Comparison of ENCODE assay signal across 8 cellular contexts in the genomic region with DNA sequence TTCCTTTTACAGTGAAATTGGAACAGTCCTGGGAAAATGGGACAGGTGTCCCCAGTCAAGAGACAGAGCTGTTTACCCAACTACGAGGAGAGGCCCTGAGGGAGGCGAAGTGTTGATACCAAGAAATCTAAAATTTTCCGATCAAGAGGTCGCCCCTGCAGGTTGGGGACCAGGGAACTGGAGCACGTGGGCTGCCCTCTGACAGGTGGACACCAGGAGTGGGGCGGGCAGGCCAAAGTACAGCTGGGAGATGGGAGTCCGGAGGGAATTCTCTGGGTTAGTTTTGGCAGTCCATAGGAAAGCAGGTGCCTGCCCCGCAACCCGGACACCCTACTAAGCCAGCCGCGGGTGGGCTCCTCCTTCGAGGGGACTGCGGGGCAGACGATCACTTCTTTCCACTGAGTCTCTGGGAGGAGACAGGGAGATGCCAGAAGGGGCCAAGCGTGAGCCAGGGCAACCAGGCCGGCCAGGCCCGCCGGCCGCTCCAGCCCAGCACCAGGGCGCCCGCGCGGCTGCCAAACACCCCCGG. TPM values are rescaled to one million over a fixed set of nuclear protein-coding genes. Genes with fewer than 3 reads are reported as not detected.
DNase-seq lines count a peak whose midpoint lies in the region; ATAC-seq and TF ChIP-seq lines count a peak whose summit lies in the region.

No MANE protein-coding gene starts in this region.

- no peak for TF ChIP-seq POLR2A in lower leg skin (IDR thresholded peaks at IDR 0.05)
- no peak for TF ChIP-seq POLR2A in tibial nerve (IDR thresholded peaks at IDR 0.05)

- no peak for TF ChIP-seq CTCF in ascending aorta (IDR thresholded peaks at IDR 0.05)
- no peak for TF ChIP-seq CTCF in lower leg skin (IDR thresholded peaks at IDR 0.05)
- no peak for TF ChIP-seq CTCF in tibial nerve (IDR thresholded peaks at IDR 0.05)

- H3K27me3 Mint-ChIP-seq in activated CD4-positive, alpha-beta T cell treated with anti-CD3 and anti-CD28 coated beads, Interleukin-2, amount 10 ng/mL, durations not matched to agents 7 days and 5 days = peaks cover 34% of the 10 kb centered on the region

- H3K27ac ChIP-seq in ascending aorta = peak overlapping the region; percentile 94 to 95
- peak overlapping the region; percentile 78 to 93 (median 89) for H3K27ac ChIP-seq in tibial nerve

- WGBS in lower leg skin, 2 donors = 28 to 60% methylated on average over 8 to 19 of the region's 24 CpGs
- 26 to 50% methylated on average over 13 to 22 of the region's 24 CpGs for WGBS in tibial nerve, 2 donors

- H3K4me3 ChIP-seq in ascending aorta (peak overlapping the region; percentile 88 to 100), lower leg skin (ENCODE audit: low read depth, poor library complexity, severe bottlenecking) (peak overlapping the region; percentile 87), tibial nerve (peak overlapping the region; percentile 58 to 91 (median 88))

- H3K4me3 Mint-ChIP-seq in activated CD4-positive, alpha-beta T cell treated with anti-CD3 and anti-CD28 coated beads, Interleukin-2, amount 10 ng/mL, durations not matched to agents 7 days and 5 days = peak overlapping the region; percentile 71

- peaks cover 0 to 12% of the 10 kb centered on the region in 2 donors for H3K4me1 ChIP-seq in ascending aorta
- peaks cover 0 to 33% (median 12%) of the 10 kb centered on the region in 4 donors for H3K4me1 ChIP-seq in tibial nerve

- intact Hi-C loops in ascending aorta (cut with DNase I) (loop anchor here (2.0 to 5.0 kb wide), 4 partner anchors 81 to 364 kb away; a partner anchor contains a TSS), lower leg skin (cut with DNase I; ENCODE audit: low total_unique reads) (no loop called here)

- H3K27ac Mint-ChIP-seq in activated CD4-positive, alpha-beta T cell treated with anti-CD3 and anti-CD28 coated beads, Interleukin-2, amount 10 ng/mL, durations not matched to agents 7 days and 5 days = peak overlapping the region; percentile 89

- H3K9me3 ChIP-seq in ascending aorta = no peaks in the 10 kb centered on the region
- H3K9me3 ChIP-seq in tibial nerve = peaks cover 0 to 3% (median 0%) of the 10 kb centered on the region in 4 donors

- no peak for TF ChIP-seq EP300 in tibial nerve (IDR thresholded peaks at IDR 0.05)

- peaks cover 2% of the 10 kb centered on the region for H3K9me3 Mint-ChIP-seq in activated CD4-positive, alpha-beta T cell treated with anti-CD3 and anti-CD28 coated beads, Interleukin-2, amount 10 ng/mL, durations not matched to agents 7 days and 5 days

- POLR2A ChIA-PET in activated CD4-positive, alpha-beta T cell treated with anti-CD3 and anti-CD28 coated beads, Interleukin-2, amount 10 ng/mL, durations not matched to agents 7 days and 5 days (lab: Charles Lee) = no interaction called here

- CTCF ChIA-PET in activated CD4-positive, alpha-beta T cell treated with anti-CD3 and anti-CD28 coated beads, Interleukin-2, amount 10 ng/mL, durations not matched to agents 7 days and 5 days (lab: Charles Lee) = interaction anchor here (0.8 to 1.4 kb wide), 5 partner anchors 11 to 297 kb away, joined by 3 to 4 read pairs (median 3); no protein-coding TSS in a partner anchor

- H3K36me3 ChIP-seq in ascending aorta (no peaks in the 10 kb centered on the region), tibial nerve (no peaks in the 10 kb centered on the region)

- H3K27me3 ChIP-seq in ascending aorta (no peaks in the 10 kb centered on the region), tibial nerve (no peaks in the 10 kb centered on the region)

- no peaks in the 10 kb centered on the region for H3K36me3 Mint-ChIP-seq in activated CD4-positive, alpha-beta T cell treated with anti-CD3 and anti-CD28 coated beads, Interleukin-2, amount 10 ng/mL, durations not matched to agents 7 days and 5 days (ENCODE audit: low read depth)

- ATAC-seq in GM18909 (IDR thresholded peaks at IDR 0.05; ENCODE audit: poor library complexity, unreplicated experiment) = no peak

- DNase-seq in activated CD4-positive, alpha-beta T cell treated with anti-CD3 and anti-CD28 coated beads, Interleukin-2, amount 10 ng/mL, durations not matched to agents 7 days and 5 days = no peak
- no peak for DNase-seq in activated CD4-positive, alpha-beta T cell treated with anti-CD3 and anti-CD28 coated beads, Interleukin-2, amount 50 U/mL, for 1 hour
- DNase-seq in ascending aorta (ENCODE audit: low spot score in 2 of 2) (no peak), lower leg skin (ENCODE audit: low spot score in 2 of 2) (peak in 1 of 2 donors; percentile 88), tibial nerve (ENCODE audit: low spot score in 2 of 2) (no peak), NCI-H1436 (lab: John Stamatoyannopoulos, UW) (no peak)
- DNase-seq in NK-92 treated with Interleukin-12 subunit alpha and Interleukin-12 subunit beta, amount 100 ng/mL, for 24 hours (lab: John Stamatoyannopoulos, UW) = no peak

- H3K4me1 Mint-ChIP-seq in activated CD4-positive, alpha-beta T cell treated with anti-CD3 and anti-CD28 coated beads, Interleukin-2, amount 10 ng/mL, durations not matched to agents 7 days and 5 days = peaks cover 34% of the 10 kb centered on the region

RNA-seq across cellular contexts. Expression of a gene that starts 0.9 kb away (rescaled TPM):
- total RNA-seq in activated CD4-positive, alpha-beta T cell treated with anti-CD3 and anti-CD28 coated beads, Interleukin-2, amount 10 ng/mL, durations not matched to agents 7 days and 5 days = 10 to 100 TPM; 15.4 to 15.5 TPM
- total RNA-seq in ascending aorta = 4.2 TPM
- 10 to 100 TPM; 29.7 to 36.7 (median 33.3) TPM for total RNA-seq in lower leg skin
- 10 to 100 TPM in 3 of 4 donors, 1 to 10 TPM in 1; 6.9 to 20.5 (median 17.2) TPM for total RNA-seq in tibial nerve
